8 cellular contexts compared by ENCODE assay signal in the genomic region with DNA sequence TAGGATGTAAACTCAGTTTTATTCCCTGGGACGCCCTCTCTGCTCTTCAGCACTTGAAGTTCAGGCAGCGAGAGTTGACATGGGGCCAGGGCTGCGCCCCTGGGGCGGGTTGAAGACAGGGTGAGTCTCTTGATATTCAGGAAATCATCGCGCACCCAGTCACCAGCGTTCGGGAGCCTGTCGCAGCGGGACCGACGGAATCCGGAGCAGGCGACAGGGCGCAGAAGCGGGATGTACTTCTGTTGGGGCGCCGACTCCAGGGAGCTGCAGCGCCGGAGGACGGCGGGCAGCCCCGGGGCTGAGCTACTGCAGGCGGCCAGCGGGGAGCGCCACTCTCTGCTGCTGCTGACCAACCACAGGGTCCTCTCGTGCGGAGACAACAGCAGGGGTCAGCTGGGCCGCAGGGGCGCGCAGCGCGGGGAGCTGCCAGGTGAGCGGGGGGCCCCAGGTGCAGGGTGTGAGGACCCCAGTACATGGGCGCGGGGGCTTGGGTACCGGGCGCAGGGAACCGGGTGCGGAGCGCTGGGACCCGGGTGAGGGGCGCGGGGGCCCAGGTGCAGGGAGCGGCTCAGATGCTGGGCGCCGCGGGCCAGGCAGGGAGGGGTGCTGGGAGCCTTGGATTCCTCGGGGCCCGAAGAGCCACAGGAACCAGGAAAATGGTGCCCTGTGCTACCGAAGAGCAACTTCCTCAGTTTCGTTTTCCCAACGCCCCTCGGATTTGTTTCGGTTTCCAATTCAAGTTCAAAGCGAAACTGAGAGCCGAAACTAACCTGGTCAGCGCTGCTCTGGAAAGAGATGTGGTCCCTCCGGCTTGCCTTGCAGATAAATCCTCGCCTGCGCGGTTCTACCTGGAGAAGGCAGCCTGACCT. TPM values are rescaled to one million over a fixed set of nuclear protein-coding genes. Genes with fewer than 3 reads are reported as not detected.
DNase-seq lines count a peak whose midpoint lies in the region; ATAC-seq, FAIRE-seq and TF ChIP-seq lines count a peak whose summit lies in the region.

A gene (plus strand): TSS at position 162 of the 869 bp plus-strand sequence. CDS start 70 bp downstream, at position 232.

- no peak for FAIRE-seq in small intestine (lab: Jason Lieb, UNC)

- H3K36me3 ChIP-seq in mammary epithelial cell (ENCODE audit: insufficient read depth, low read length) (no peaks in the 10 kb centered on the region), small intestine (ENCODE audit: control insufficient read depth in 2 of 2, insufficient read depth in 2 of 2, low read length in 2 of 2) (no peaks in the 10 kb centered on the region)

- H3K4me3 ChIP-seq in mammary epithelial cell (replicated peaks in 1 of 3; ENCODE audit: insufficient read depth in 1 of 3, low read depth in 2 of 3, low read length in 3 of 3), result peak within 1 kb of the TSS; percentile 91 to 95 (median 94)
- peak within 1 kb of the TSS; percentile 80 to 97 for H3K4me3 ChIP-seq in small intestine (ENCODE audit: low read depth in 1 of 2, low read length in 2 of 2)

- H4K20me1 ChIP-seq in mammary epithelial cell (ENCODE audit: insufficient read depth, low read length), result no peaks in the 10 kb centered on the region

- CTCF ChIA-PET in mammary epithelial cell (lab: Charles Lee; ENCODE audit: low non-redundant PET), result interaction anchor here (0.6 kb wide), 5 partner anchors 81 to 330 kb away, joined by 3 to 22 read pairs (median 5); no protein-coding TSS in a partner anchor

- BruUV-seq in mammary epithelial cell (replicated peaks; lab: Mats Ljungman, UMichigan), result no TSS peak

- DNase-seq in 8988T (peak; percentile 41), NCI-H2029 (lab: John Stamatoyannopoulos, UW) (peak; percentile 90), mammary epithelial cell (peak; percentile 89), iPS-NIHi7 (ENCODE audit: extremely low spot score) (peak; percentile 84), small intestine (peak; percentile 96)

- peak within 1 kb of the TSS; percentile 100 for H2AFZ ChIP-seq in mammary epithelial cell (ENCODE audit: low read depth, low read length)

- ATAC-seq in GM18508 (IDR thresholded peaks at IDR 0.05; ENCODE audit: insufficient read depth, unreplicated experiment) (peak; percentile 40), HG03025 (IDR thresholded peaks at IDR 0.05; ENCODE audit: low FRiP score, unreplicated experiment) (peak; percentile 83)

- H3K4me1 ChIP-seq in mammary epithelial cell (ENCODE audit: insufficient read depth, low read length) (peaks cover 3% of the 10 kb centered on the region), small intestine (ENCODE audit: control insufficient read depth in 2 of 2, insufficient read depth in 1 of 2, low read depth in 1 of 2, low read length in 1 of 2) (peaks cover 0 to 2% of the 10 kb centered on the region in 2 donors)

- intact Hi-C loops in mammary epithelial cell (cut with micrococcal nuclease), result loop anchor here (1.0 kb wide), 1 partner anchor 77 kb away; no protein-coding TSS in a partner anchor

- H3K9me3 ChIP-seq in mammary epithelial cell (replicated peaks; ENCODE audit: insufficient read depth, low read length), result no peaks in the 10 kb centered on the region
- no peaks in the 10 kb centered on the region for H3K9me3 ChIP-seq in small intestine (ENCODE audit: control insufficient read depth, low read depth)

- H3K79me2 ChIP-seq in mammary epithelial cell (ENCODE audit: insufficient read depth, low read length), result no peaks in the 10 kb centered on the region

- peak within 1 kb of the TSS; percentile 90 for H3K27ac ChIP-seq in VCaP
- H3K27ac ChIP-seq in mammary epithelial cell (ENCODE audit: insufficient read depth, low read depth, low read length), result peak within 1 kb of the TSS; percentile 69
- peak within 1 kb of the TSS; percentile 99 to 100 for H3K27ac ChIP-seq in small intestine (ENCODE audit: low read depth in 1 of 2, low read length in 1 of 2)

- in situ Hi-C loops in mammary epithelial cell (cut with MboI; ENCODE audit: low sequenced_read_pairs in 2 of 2), result no loop called here

- peak within 1 kb of the TSS; percentile 77 for H3K9ac ChIP-seq in mammary epithelial cell (ENCODE audit: insufficient read depth, low read length)

- H3K4me2 ChIP-seq in mammary epithelial cell (ENCODE audit: insufficient read depth, low read depth, low read length), result peak within 1 kb of the TSS; percentile 93

- TF ChIP-seq CTCF in VCaP (conservative IDR thresholded peaks at IDR 0.05), result peak; percentile 92
- TF ChIP-seq CTCF in mammary epithelial cell (conservative IDR thresholded peaks at IDR 0.05 in 1 of 2, IDR thresholded peaks at IDR 0.05 in 1 of 2; ENCODE audit: extremely low read depth in 1 of 2, insufficient read depth in 1 of 2, low read depth in 1 of 2, low read length in 2 of 2), result peak; percentile 45 to 80

- dilution Hi-C loops in mammary epithelial cell (cut with HindIII; ENCODE audit: low sequenced_read_pairs), result no loop called here

- 4% methylated on average over 25 of the region's 62 CpGs for WGBS in mammary epithelial cell (ENCODE audit: low coverage, missing lambda C conversion rate)
- WGBS in small intestine, 3 donors, result 0 to 1% (median 1%) methylated on average over 52 to 62 of the region's 62 CpGs

- H3K27me3 ChIP-seq in mammary epithelial cell (ENCODE audit: insufficient read depth, low read length) (no peaks in the 10 kb centered on the region), small intestine (ENCODE audit: control insufficient read depth in 2 of 2, insufficient read depth in 2 of 2, low read length in 2 of 2) (no peaks in the 10 kb centered on the region)

RNA-seq across cellular contexts. Expression of the gene that starts here (rescaled TPM):
- 10 to 100 TPM in 1 of 2 donors, 1 to 10 TPM in 1; 7.6 to 10.2 TPM for total RNA-seq in mammary epithelial cell
- polyA plus RNA-seq in mammary epithelial cell, result 7.0 TPM
- 1.9 TPM for polyA minus RNA-seq in mammary epithelial cell
- polyA plus RNA-seq in small intestine, result 1 to 10 TPM; 4.9 to 7.8 (median 7.6) TPM

Comparison
In these comparisons a context has a peak if more than half of its experiments do, and no peak if none do; other contexts are left out.
1. Peak in every context shown above with its lines: DNase-seq, ATAC-seq, H3K4me3 ChIP-seq and H3K27ac ChIP-seq.
2. DNase-seq: peak in every context shown above with its lines; median percentile 96 in small intestine; 90 in NCI-H2029; 89 in mammary epithelial cell; 84 in iPS-NIHi7; 41 in 8988T.